8 cellular contexts compared by ENCODE assay signal in genomic region chr1:62746086-62746808, GRCh38. TPM values are rescaled to one million over a fixed set of nuclear protein-coding genes. Genes with fewer than 3 reads are reported as not detected.
DNase-seq lines count a peak whose midpoint lies in the region; ATAC-seq, FAIRE-seq and TF ChIP-seq lines count a peak whose summit lies in the region.

No MANE protein-coding gene starts in this region.

- H3K27ac ChIP-seq in substantia nigra (ENCODE audit: low read depth, low read length, poor library complexity, severe bottlenecking): no peak overlapping the region

- H3K27ac Mint-ChIP-seq in neural crest cell (ENCODE audit: unreplicated experiment): no peak overlapping the region
- H3K27ac Mint-ChIP-seq in activated CD4-positive, alpha-beta T cell treated with anti-CD3 and anti-CD28 coated beads for 36 hours: no peak overlapping the region

- no peak overlapping the region for H3K4me3 Mint-ChIP-seq in neural crest cell
- no peak overlapping the region for H3K4me3 Mint-ChIP-seq in activated CD4-positive, alpha-beta T cell treated with anti-CD3 and anti-CD28 coated beads for 36 hours

- peak; percentile 41 for TF ChIP-seq CTCF in epithelial cell of esophagus (IDR thresholded peaks at IDR 0.05; ENCODE audit: insufficient read depth, low read depth, low read length, missing control alignments)
- peak; percentile 82 for TF ChIP-seq CTCF in neural crest cell (conservative IDR thresholded peaks at IDR 0.05)

- peak; percentile 84 for TF ChIP-seq RAD21 in Ishikawa (IDR thresholded peaks at IDR 0.05; ENCODE audit: low read depth)

- intact Hi-C loops in activated CD4-positive, alpha-beta T cell treated with anti-CD3 and anti-CD28 coated beads for 36 hours (cut with DNase I, micrococcal nuclease): loop anchor here (1.0 to 5.0 kb wide), 5 partner anchors 238 to 664 kb away; no protein-coding TSS in a partner anchor

- H3K27me3 Mint-ChIP-seq in neural crest cell (ENCODE audit: low read depth): no peaks in the 10 kb centered on the region
- H3K27me3 Mint-ChIP-seq in activated CD4-positive, alpha-beta T cell treated with anti-CD3 and anti-CD28 coated beads for 36 hours: peaks cover 4% of the 10 kb centered on the region

- no peak for ATAC-seq in activated CD4-positive, alpha-beta T cell treated with anti-CD3 and anti-CD28 coated beads for 36 hours

- H3K4me1 Mint-ChIP-seq in neural crest cell: peaks cover 12% of the 10 kb centered on the region
- no peaks in the 10 kb centered on the region for H3K4me1 Mint-ChIP-seq in activated CD4-positive, alpha-beta T cell treated with anti-CD3 and anti-CD28 coated beads for 36 hours

- DNase-seq in DMS79 (lab: John Stamatoyannopoulos, UW): peak; percentile 35
- peak; percentile 60 for DNase-seq in RCC 7860 (ENCODE audit: low spot score)
- peak; percentile 58 for DNase-seq in epithelial cell of esophagus (ENCODE audit: low read depth)
- no peak for DNase-seq in neural crest cell (ENCODE audit: low read depth, low spot score)
- DNase-seq in activated T-cell treated with anti-CD3 and anti-CD28 coated beads, Interleukin-2, amount 50 U/mL, for 48 hours: no peak
- DNase-seq in substantia nigra (lab: John Stamatoyannopoulos, UW): no peak
- no peak for DNase-seq in activated CD4-positive, alpha-beta T cell treated with anti-CD3 and anti-CD28 coated beads for 36 hours

- no peak for TF ChIP-seq EP300 in Ishikawa (IDR thresholded peaks at IDR 0.05; ENCODE audit: borderline replicate concordance)

- peak; percentile 85 for FAIRE-seq in RCC 7860 (lab: Jason Lieb, UNC)

- POLR2A ChIA-PET in activated CD4-positive, alpha-beta T cell treated with anti-CD3 and anti-CD28 coated beads for 36 hours (lab: Charles Lee): no interaction called here

- peaks cover 10% of the 10 kb centered on the region for H3K36me3 Mint-ChIP-seq in neural crest cell (ENCODE audit: low read depth)
- no peaks in the 10 kb centered on the region for H3K36me3 Mint-ChIP-seq in activated CD4-positive, alpha-beta T cell treated with anti-CD3 and anti-CD28 coated beads for 36 hours (ENCODE audit: low read depth)

- no peak overlapping the region for H3K4me3 ChIP-seq in epithelial cell of esophagus (ENCODE audit: low read length)

- CTCF ChIA-PET in activated CD4-positive, alpha-beta T cell treated with anti-CD3 and anti-CD28 coated beads for 36 hours (lab: Charles Lee): interaction anchor here (0.7 to 4.6 kb wide), 29 partner anchors 8 to 1016 kb away, joined by 3 to 60 read pairs (median 4); no protein-coding TSS in a partner anchor

- peaks cover 7% of the 10 kb centered on the region for H3K9me3 Mint-ChIP-seq in neural crest cell
- H3K9me3 Mint-ChIP-seq in activated CD4-positive, alpha-beta T cell treated with anti-CD3 and anti-CD28 coated beads for 36 hours (ENCODE audit: low read depth): no peaks in the 10 kb centered on the region

TF ChIP-seq in Ishikawa, 13 proteins besides CTCF, POLR2A, EP300 and RAD21:
- no peak for TF ChIP-seq REST (IDR thresholded peaks at IDR 0.05; ENCODE audit: low read depth)
- TF ChIP-seq USF1 (IDR thresholded peaks at IDR 0.05): no peak
- no peak for TF ChIP-seq EGR1 (IDR thresholded peaks at IDR 0.05)
- no peak for TF ChIP-seq CREB1 (IDR thresholded peaks at IDR 0.05; ENCODE audit: low read depth)
- TF ChIP-seq TEAD4 (IDR thresholded peaks at IDR 0.05): no peak
- TF ChIP-seq MAX (IDR thresholded peaks at IDR 0.05): no peak
- TF ChIP-seq TAF1 (IDR thresholded peaks at IDR 0.05; ENCODE audit: low read depth): no peak
- no peak for TF ChIP-seq FOXM1 (IDR thresholded peaks at IDR 0.05; ENCODE audit: borderline replicate concordance, low read depth)
- no peak for TF ChIP-seq CEBPB (IDR thresholded peaks at IDR 0.05)
- TF ChIP-seq NFIC (IDR thresholded peaks at IDR 0.05): no peak
- TF ChIP-seq ZBTB7A (IDR thresholded peaks at IDR 0.05; ENCODE audit: low read depth): no peak
TF ChIP-seq in Ishikawa: peak in this region for 0.

RNA-seq across cellular contexts. Expression of gene ATG4C, which starts 37.7 kb away (rescaled TPM):
- total RNA-seq in neural crest cell: 13.2 and 14.5 TPM in 2 replicates
- 10 to 100 TPM; 16.2 to 17.7 TPM for total RNA-seq in activated CD4-positive, alpha-beta T cell treated with anti-CD3 and anti-CD28 coated beads for 36 hours

RNA-seq across cellular contexts. Expression of gene DOCK7, which starts 58.1 kb away (rescaled TPM):
- 79.8 and 92.0 TPM in 2 replicates for total RNA-seq in neural crest cell
- total RNA-seq in activated CD4-positive, alpha-beta T cell treated with anti-CD3 and anti-CD28 coated beads for 36 hours: 10 to 100 TPM; 11.9 to 13.7 TPM

Comparison
In these comparisons a context has a peak if more than half of its experiments do, and no peak if none do; other contexts are left out.
1. DNase-seq: peak in DMS79 (single experiment), RCC 7860 (single experiment) and epithelial cell of esophagus (single experiment); none in neural crest cell (single experiment), activated T-cell treated with anti-CD3 and anti-CD28 coated beads, Interleukin-2, amount 50 U/mL, for 48 hours (0 of 2), substantia nigra (0 of 49) and activated CD4-positive, alpha-beta T cell treated with anti-CD3 and anti-CD28 coated beads for 36 hours (single experiment).